27 cellular contexts compared by ENCODE assay signal in the genomic region with DNA sequence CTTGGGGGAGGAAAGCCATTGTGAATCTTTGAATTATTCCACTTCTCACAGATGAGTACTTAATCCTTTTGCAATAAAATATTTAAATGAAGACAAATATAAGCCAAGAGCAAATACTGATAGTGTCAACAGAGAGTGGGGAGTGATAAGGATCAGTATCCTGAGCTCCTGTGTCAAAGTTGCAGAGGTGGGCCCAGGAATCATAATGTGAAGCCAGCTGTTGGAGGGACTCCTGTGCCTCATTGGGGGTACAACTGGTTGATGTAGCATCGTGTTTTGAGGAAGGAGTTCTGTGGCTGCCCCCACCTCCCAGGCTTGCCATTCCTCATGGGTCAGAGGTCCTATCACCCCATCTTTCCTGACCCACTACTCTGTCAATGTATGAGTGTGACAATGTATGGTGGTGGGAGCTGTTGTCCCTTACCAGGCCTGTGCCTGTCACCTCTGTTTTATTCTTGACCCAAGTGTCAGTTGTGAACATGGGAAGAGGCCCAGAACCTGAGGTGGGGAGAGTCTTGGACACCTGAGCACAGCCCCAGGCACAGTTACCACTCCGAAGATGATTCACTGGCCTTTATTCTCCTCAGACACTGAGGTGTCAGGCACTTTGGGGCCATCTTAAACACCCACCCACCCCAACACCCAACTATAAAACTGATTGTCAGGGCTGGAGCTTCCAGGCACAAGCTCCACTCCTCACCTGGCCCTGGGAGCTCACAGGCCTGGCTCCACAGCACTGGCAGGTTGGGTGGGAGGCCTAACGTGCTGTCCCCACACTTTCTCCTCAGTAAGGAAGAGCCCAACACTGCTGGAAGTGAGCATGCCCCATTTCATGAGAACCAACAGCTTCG. TPM values are rescaled to one million over a fixed set of nuclear protein-coding genes. Genes with fewer than 3 reads are reported as not detected.
A peak's percentile ranks its signal among the peaks of the same experiment; 100 is the strongest.
DNase-seq lines count a peak whose midpoint lies in the region; ATAC-seq and TF ChIP-seq lines count a peak whose summit lies in the region.
"Had no signal": no experiment of that assay in that cellular context is flagged by ENCODE, and none has a peak within 500 bp of the region (broad histone marks: within the 10 kb centered on the region; RNA-seq: fewer than 3 reads in every experiment).

No MANE protein-coding gene starts in this region.

- no peaks in the 10 kb centered on the region; the same call in 1 of the 2 replicates for H3K9me2 ChIP-seq in GM23338 (ENCODE audit: insufficient read depth)

- no peaks in the 10 kb centered on the region for H3K4me1 Mint-ChIP-seq in activated CD4-positive, alpha-beta T cell treated with anti-CD3 and anti-CD28 coated beads, Interleukin-2, amount 10 ng/mL, durations not matched to agents 24 days and 14 days
- no peaks in the 10 kb centered on the region for H3K4me1 Mint-ChIP-seq in Caco-2 (ENCODE audit: low read depth, unreplicated experiment)
- H3K4me1 Mint-ChIP-seq in chondrocyte (ENCODE audit: low read depth) = peaks cover 16% of the 10 kb centered on the region
- no peaks in the 10 kb centered on the region for H3K4me1 Mint-ChIP-seq in progenitor cell of endocrine pancreas (ENCODE audit: low read depth)
- H3K4me1 Mint-ChIP-seq in GM23338 = no peaks in the 10 kb centered on the region; the same call in 2 of the 3 replicates

- H3K79me2 ChIP-seq in GM23338 (replicated peaks; ENCODE audit: insufficient read depth) = no peaks in the 10 kb centered on the region

- H3K4me1 ChIP-seq in Caco-2 = no peaks in the 10 kb centered on the region
- H3K4me1 ChIP-seq in mucosa of descending colon (ENCODE audit: low read depth) = no peaks in the 10 kb centered on the region
- no peaks in the 10 kb centered on the region for H3K4me1 ChIP-seq in GM23338 (ENCODE audit: insufficient read depth)
- H3K4me1 ChIP-seq: HAP-1 had no signal

- peaks cover 10% of the 10 kb centered on the region for H3K9me3 Mint-ChIP-seq in activated CD4-positive, alpha-beta T cell treated with anti-CD3 and anti-CD28 coated beads, Interleukin-2, amount 10 ng/mL, durations not matched to agents 24 days and 14 days
- H3K9me3 Mint-ChIP-seq in Caco-2 (ENCODE audit: unreplicated experiment) (peaks cover 47% of the 10 kb centered on the region), chondrocyte (ENCODE audit: low read depth) (peaks cover 27% of the 10 kb centered on the region), progenitor cell of endocrine pancreas (ENCODE audit: low read depth) (peaks cover 32% of the 10 kb centered on the region), GM23338 (peaks cover 81% of the 10 kb centered on the region)

- no peak overlapping the region for H3K4me3 Mint-ChIP-seq in activated CD4-positive, alpha-beta T cell treated with anti-CD3 and anti-CD28 coated beads, Interleukin-2, amount 10 ng/mL, durations not matched to agents 24 days and 14 days
- no peak overlapping the region for H3K4me3 Mint-ChIP-seq in Caco-2 (ENCODE audit: unreplicated experiment)
- H3K4me3 Mint-ChIP-seq in chondrocyte (ENCODE audit: unreplicated experiment) = no peak overlapping the region
- H3K4me3 Mint-ChIP-seq in progenitor cell of endocrine pancreas (ENCODE audit: low read depth) = no peak overlapping the region
- H3K4me3 Mint-ChIP-seq in GM23338 = no peak overlapping the region
- H3K4me3 Mint-ChIP-seq: CD4-positive, CD25-positive, alpha-beta regulatory T cell; HFFc6 had no signal

- no peak overlapping the region for H3K27ac ChIP-seq in GM23338 (ENCODE audit: low read depth)
- H3K27ac ChIP-seq: BLaER1, GM23248 had no signal

- TF ChIP-seq CTCF in Caco-2 (IDR thresholded peaks at IDR 0.05; ENCODE audit: insufficient read depth in 1 of 2, low read depth in 1 of 2, low read length in 1 of 2, severe bottlenecking in 1 of 2, unreplicated experiment in 1 of 2) = no peak
- no peak for TF ChIP-seq CTCF in chondrocyte (IDR thresholded peaks at IDR 0.05)
- TF ChIP-seq CTCF in progenitor cell of endocrine pancreas (IDR thresholded peaks at IDR 0.05; ENCODE audit: unreplicated experiment) = no peak
- TF ChIP-seq CTCF in mucosa of descending colon (IDR thresholded peaks at IDR 0.05) = no peak
- no peak for TF ChIP-seq CTCF in GM23338 (conservative IDR thresholded peaks at IDR 0.05; ENCODE audit: low read depth in 2 of 2)

- peaks cover 10% of the 10 kb centered on the region for H3K36me3 Mint-ChIP-seq in activated CD4-positive, alpha-beta T cell treated with anti-CD3 and anti-CD28 coated beads, Interleukin-2, amount 10 ng/mL, durations not matched to agents 24 days and 14 days (ENCODE audit: low read depth)
- H3K36me3 Mint-ChIP-seq in Caco-2 (ENCODE audit: insufficient read depth, unreplicated experiment) = peaks cover 73% of the 10 kb centered on the region
- H3K36me3 Mint-ChIP-seq in chondrocyte (ENCODE audit: low read depth) = peaks cover 33% of the 10 kb centered on the region
- H3K36me3 Mint-ChIP-seq in progenitor cell of endocrine pancreas (ENCODE audit: insufficient read depth) = peaks cover 62% of the 10 kb centered on the region
- peaks cover 89% of the 10 kb centered on the region for H3K36me3 Mint-ChIP-seq in GM23338 (ENCODE audit: low read depth)

- ATAC-seq in HG02798 (IDR thresholded peaks at IDR 0.05; ENCODE audit: poor library complexity, unreplicated experiment) = no peak
- no peak for ATAC-seq in mucosa of descending colon
- ATAC-seq in GM23338 = no peak
- ATAC-seq: PC-3 had no signal

- CTCF ChIA-PET in Caco-2 (lab: Charles Lee) = no interaction called here

- H3K36me3 ChIP-seq in Caco-2 (ENCODE audit: control insufficient read depth, insufficient read depth, low read length) (peaks cover 10% of the 10 kb centered on the region), mucosa of descending colon (ENCODE audit: low read depth) (no peaks in the 10 kb centered on the region), GM23338 (ENCODE audit: insufficient read depth) (peaks cover 17% of the 10 kb centered on the region; the same call in 1 of the 2 replicates)
- H3K36me3 ChIP-seq: HAP-1, MG63 had no signal

- BruUV-seq in Caco-2 (replicated peaks; lab: Mats Ljungman, UMichigan) = no TSS peak

- no peak overlapping the region for H3K4me2 ChIP-seq in GM23338
- H3K4me2 ChIP-seq: BLaER1 had no signal

- H3K27me3 ChIP-seq in Caco-2 (replicated peaks; ENCODE audit: control insufficient read depth, insufficient read depth, low read length) = no peaks in the 10 kb centered on the region
- peaks cover 48% of the 10 kb centered on the region for H3K27me3 ChIP-seq in GM23338 (ENCODE audit: insufficient read depth)
- H3K27me3 ChIP-seq: BLaER1, MG63 had no signal

- no peak overlapping the region for H2AFZ ChIP-seq in GM23338
- H2AFZ ChIP-seq: GM23248 had no signal

- no peaks in the 10 kb centered on the region; the same call in none of the 2 replicates for H4K20me1 ChIP-seq in GM23338 (replicated peaks; ENCODE audit: insufficient read depth)
- H4K20me1 ChIP-seq: BLaER1 had no signal

- H3K9me3 ChIP-seq in Caco-2 (peaks cover 67% of the 10 kb centered on the region), mucosa of descending colon (peaks cover 6% of the 10 kb centered on the region)
- H3K9me3 ChIP-seq: HAP-1 had no signal

- DNase-seq in activated CD4-positive, alpha-beta T cell treated with anti-CD3 and anti-CD28 coated beads, Interleukin-2, amount 10 ng/mL, durations not matched to agents 24 days and 14 days = peak; percentile 33
- DNase-seq in activated CD4-positive, alpha-beta T cell treated with anti-CD3 and anti-CD28 coated beads for 1 hour = no peak
- DNase-seq in Caco-2 = no peak
- DNase-seq in chondrocyte (ENCODE audit: low spot score) = peak; percentile 22
- DNase-seq in progenitor cell of endocrine pancreas (ENCODE audit: low spot score, unreplicated experiment) = no peak
- DNase-seq in mucosa of descending colon = no peak
- no peak for DNase-seq in GM23338 (ENCODE audit: low spot score)
- DNase-seq: 8988T; CD4-positive, CD25-positive, alpha-beta regulatory T cell; DMS53; GM23248; HFFc6; IMR-90; KG1; MG63; NCI-H1105 treated with DMSO at 0.1 percent for 48 hours; NCI-H146; NCI-H1930; NCI-H2107; NCI-H524; NCI-H82; NK-92 treated with Interleukin-12 subunit alpha and Interleukin-12 subunit beta, amount 100 ng/mL, for 24 hours; PC-3; Right ventricle myocardium superior had no signal

- H3F3A ChIP-seq in GM23338 (replicated peaks; ENCODE audit: low read depth) = no peaks in the 10 kb centered on the region

- no peaks in the 10 kb centered on the region for H3K27me3 Mint-ChIP-seq in activated CD4-positive, alpha-beta T cell treated with anti-CD3 and anti-CD28 coated beads, Interleukin-2, amount 10 ng/mL, durations not matched to agents 24 days and 14 days
- no peaks in the 10 kb centered on the region for H3K27me3 Mint-ChIP-seq in Caco-2 (ENCODE audit: insufficient read depth, unreplicated experiment)
- H3K27me3 Mint-ChIP-seq in chondrocyte (ENCODE audit: low read depth) = no peaks in the 10 kb centered on the region
- no peaks in the 10 kb centered on the region for H3K27me3 Mint-ChIP-seq in progenitor cell of endocrine pancreas
- peaks cover 43% of the 10 kb centered on the region for H3K27me3 Mint-ChIP-seq in GM23338 (ENCODE audit: insufficient read depth, low read depth, poor library complexity)
- H3K27me3 Mint-ChIP-seq: CD4-positive, CD25-positive, alpha-beta regulatory T cell had no signal

- POLR2A ChIA-PET in Caco-2 (lab: Charles Lee) = no interaction called here

- H3K27ac Mint-ChIP-seq in activated CD4-positive, alpha-beta T cell treated with anti-CD3 and anti-CD28 coated beads, Interleukin-2, amount 10 ng/mL, durations not matched to agents 24 days and 14 days = no peak overlapping the region
- H3K27ac Mint-ChIP-seq in Caco-2 (ENCODE audit: unreplicated experiment) (peak overlapping the region; percentile 5), chondrocyte (ENCODE audit: unreplicated experiment) (no peak overlapping the region), progenitor cell of endocrine pancreas (peak overlapping the region; percentile 49), GM23338 (no peak overlapping the region)
- H3K27ac Mint-ChIP-seq: CD4-positive, CD25-positive, alpha-beta regulatory T cell; HFFc6 had no signal

- H3K4me3 ChIP-seq in Caco-2 (ENCODE audit: low read depth, low read length) (no peak overlapping the region), mucosa of descending colon (no peak overlapping the region), GM23338 (no peak overlapping the region)
- H3K4me3 ChIP-seq: BLaER1, GM23248, HAP-1, MG63 had no signal

- intact Hi-C loops in activated CD4-positive, alpha-beta T cell treated with anti-CD3 and anti-CD28 coated beads, Interleukin-2, amount 10 ng/mL, durations not matched to agents 24 days and 14 days (cut with micrococcal nuclease) = no loop called here
- intact Hi-C loops in Caco-2 (cut with micrococcal nuclease; ENCODE audit: unreplicated experiment) (no loop called here), mucosa of descending colon (cut with DNase I, micrococcal nuclease) (no loop called here)

TF ChIP-seq in GM23338, 12 proteins besides CTCF, POLR2A, EP300 and RAD21 (continues in another document):
- no peak for TF ChIP-seq EZH2phosphoT487 (IDR thresholded peaks at IDR 0.05; ENCODE audit: unreplicated experiment)

RNA-seq across cellular contexts. Expression of gene KCNQ1OT1, which starts 38.4 kb away (rescaled TPM):
- 0.59 and 0.61 TPM in 2 replicates for total RNA-seq in activated CD4-positive, alpha-beta T cell treated with anti-CD3 and anti-CD28 coated beads, Interleukin-2, amount 10 ng/mL, durations not matched to agents 24 days and 14 days
- 7.5 and 8.2 TPM in 2 replicates for total RNA-seq in Caco-2 (2022)
- 2.5 to 8.5 TPM (median 2.7 TPM) in 3 replicates for total RNA-seq in chondrocyte
- 18.0 and 18.7 TPM in 2 replicates for total RNA-seq in progenitor cell of endocrine pancreas
- total RNA-seq in mucosa of descending colon = 1 to 10 TPM; 1.5 to 1.7 (median 1.7) TPM
- total RNA-seq in GM23338 (2014; rRNA removed; shearing (Covaris generic)) = 2.8 and 4.2 TPM in 2 replicates
- polyA plus RNA-seq in GM23338 (2016; fragmentation: Nextera tagmentation; extraction: Ambion mirVana) = 0.89 and 1.5 TPM in 2 replicates

Comparison
In these comparisons a context has a peak if more than half of its experiments do, and no peak if none do; other contexts are left out.
1. DNase-seq: peak in activated CD4-positive, alpha-beta T cell treated with anti-CD3 and anti-CD28 coated beads, Interleukin-2, amount 10 ng/mL, durations not matched to agents 24 days and 14 days (single experiment) and chondrocyte (single experiment); none in activated CD4-positive, alpha-beta T cell treated with anti-CD3 and anti-CD28 coated beads for 1 hour (single experiment), Caco-2 (0 of 2), progenitor cell of endocrine pancreas (single experiment), mucosa of descending colon (0 of 3) and GM23338 (single experiment).
2. H3K27ac Mint-ChIP-seq: peak in Caco-2 (single experiment) and progenitor cell of endocrine pancreas (single experiment); none in activated CD4-positive, alpha-beta T cell treated with anti-CD3 and anti-CD28 coated beads, Interleukin-2, amount 10 ng/mL, durations not matched to agents 24 days and 14 days (single experiment), chondrocyte (single experiment) and GM23338 (single experiment).